In the genomic region with DNA sequence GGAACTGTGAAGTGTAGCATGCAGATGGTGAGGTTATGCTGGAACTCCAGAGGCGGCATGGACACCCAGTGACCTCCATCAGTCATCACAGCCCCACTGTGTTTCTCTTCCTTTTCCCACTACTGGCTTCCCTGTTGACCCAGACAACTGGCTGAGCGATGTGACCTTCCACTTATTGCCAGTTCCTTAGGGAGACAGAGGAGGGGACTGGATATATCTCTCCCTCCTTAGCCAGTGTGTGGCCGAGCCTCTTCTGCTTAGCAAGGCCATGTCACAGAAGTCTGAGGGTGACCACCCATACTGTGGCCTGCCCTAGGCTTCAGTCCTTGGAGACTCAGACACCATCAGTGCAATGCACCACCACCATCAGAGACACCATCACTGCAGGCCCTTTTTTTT, we compare ENCODE assay signal across 15 cellular contexts. TPM values are rescaled to one million over a fixed set of nuclear protein-coding genes. Genes with fewer than 3 reads are reported as not detected.
"Had no signal": no experiment of that assay in that cellular context is flagged by ENCODE, and none has a peak within 500 bp of the region (broad histone marks: within the 10 kb centered on the region; RNA-seq: fewer than 3 reads in every experiment).

No MANE protein-coding gene starts in this region.

- H3K36me3 ChIP-seq: adrenal gland, ovary had no signal

- FAIRE-seq: colon, urothelium cell line had no signal

- H3K4me3 ChIP-seq: adrenal gland, ovary, tibial artery had no signal

- H3K27me3 ChIP-seq: adrenal gland, ovary, tibial artery had no signal

- H3K27ac Mint-ChIP-seq: activated naive CD4-positive, alpha-beta T cell treated with anti-CD3 and anti-CD28 coated beads for 36 hours had no signal

- H3K9me3 Mint-ChIP-seq: activated naive CD4-positive, alpha-beta T cell treated with anti-CD3 and anti-CD28 coated beads for 36 hours; T-helper 1 cell treated with Interleukin-12 subunit alpha and Interleukin-12 subunit beta and Interleukin-4 antibody, amounts not matched to agents 30 μg/mL and 1 μg/mL, for 36 hours had no signal

- H3K27ac ChIP-seq: ovary, tibial artery, VCaP had no signal

- H3K9me3 ChIP-seq: adrenal gland, ovary, tibial artery had no signal

- H3K4me3 Mint-ChIP-seq: activated naive CD4-positive, alpha-beta T cell treated with anti-CD3 and anti-CD28 coated beads for 36 hours had no signal

- ATAC-seq: esophagus mucosa, sciatic nerve had no signal

RNA-seq across cellular contexts. Expression of a gene that starts 48.4 kb away (rescaled TPM):
- total RNA-seq: activated CD8-positive, alpha-beta memory T cell treated with anti-CD3 and anti-CD28 coated beads for 36 hours; activated naive CD4-positive, alpha-beta T cell treated with anti-CD3 and anti-CD28 coated beads for 36 hours; adrenal gland; esophagus mucosa; kidney epithelial cell; lower leg skin; ovary; pulmonary artery endothelial cell; sciatic nerve had no signal
- polyA plus RNA-seq: adrenal gland, neural cell, ovary had no signal
